ENCODE assay signal across 9 cellular contexts in genomic region chr19:12841094-12841493, GRCh38. TPM values are rescaled to one million over a fixed set of nuclear protein-coding genes. Genes with fewer than 3 reads are reported as not detected.
A peak's percentile ranks its signal among the peaks of the same experiment; 100 is the strongest.
DNase-seq lines count a peak whose midpoint lies in the region; ATAC-seq and TF ChIP-seq lines count a peak whose summit lies in the region.
"Had no signal": no experiment of that assay in that cellular context is flagged by ENCODE, and none has a peak within 500 bp of the region (broad histone marks: within the 10 kb centered on the region; RNA-seq: fewer than 3 reads in every experiment).

No MANE protein-coding gene starts in this region.

- peak; percentile 92 to 93 for DNase-seq in NCI-H524 (lab: John Stamatoyannopoulos, UW)
- DNase-seq in neural crest cell (ENCODE audit: low read depth, low spot score) = peak; percentile 77
- no peak for DNase-seq in amniotic stem cell (lab: John Stamatoyannopoulos, UW)
- no peak for DNase-seq in AG08396 (ENCODE audit: low spot score)
- no peak for DNase-seq in NCI-H446 (lab: John Stamatoyannopoulos, UW)

- H3K9ac ChIP-seq in ES-I3 (ENCODE audit: low read depth, low read length) (peak overlapping the region; percentile 53; the same call in 1 of the 2 replicates), duodenal mucosa (ENCODE audit: low read depth in 1 of 2, low read length in 2 of 2) (no peak overlapping the region)

- H3K4me1 ChIP-seq in ES-I3 (ENCODE audit: insufficient read depth, low read length) (peaks cover 9% of the 10 kb centered on the region), duodenal mucosa (ENCODE audit: control insufficient read depth in 1 of 2, insufficient read depth in 2 of 2, low read length in 2 of 2) (peaks cover 8 to 10% of the 10 kb centered on the region in 2 donors)

- H3K36me3 ChIP-seq in ES-I3 (ENCODE audit: insufficient read depth, low read length) = no peaks in the 10 kb centered on the region
- H3K36me3 ChIP-seq in duodenal mucosa (ENCODE audit: control insufficient read depth in 1 of 2, insufficient read depth in 2 of 2, low read length in 2 of 2) = no peaks in the 10 kb centered on the region
- H3K36me3 ChIP-seq: neutrophil had no signal

- H3K36me3 Mint-ChIP-seq in neural crest cell (ENCODE audit: low read depth) = no peaks in the 10 kb centered on the region

- H3K9me3 Mint-ChIP-seq in neural crest cell = no peaks in the 10 kb centered on the region

- peaks cover 37% of the 10 kb centered on the region for H3K4me1 Mint-ChIP-seq in neural crest cell

- no peak for TF ChIP-seq CTCF in neural crest cell (conservative IDR thresholded peaks at IDR 0.05)

- peak overlapping the region; percentile 43 to 58 for H3K4me3 ChIP-seq in duodenal mucosa (ENCODE audit: low read depth in 1 of 2, low read length in 2 of 2)

- H3K27ac Mint-ChIP-seq in neural crest cell (ENCODE audit: unreplicated experiment) = peak overlapping the region; percentile 81

- no peak overlapping the region for H3K27ac ChIP-seq in duodenal mucosa (ENCODE audit: low read depth, low read length)
- H3K27ac ChIP-seq: neutrophil had no signal

- H3K4me3 Mint-ChIP-seq in neural crest cell = peak overlapping the region; percentile 85

- ATAC-seq in GM21529 (IDR thresholded peaks at IDR 0.05; ENCODE audit: unreplicated experiment) = no peak

- peaks cover 61 to 69% of the 10 kb centered on the region in 2 donors for H3K27me3 ChIP-seq in duodenal mucosa (ENCODE audit: control insufficient read depth in 1 of 2, insufficient read depth in 2 of 2, low read length in 2 of 2)

- peaks cover 68% of the 10 kb centered on the region for H3K27me3 Mint-ChIP-seq in neural crest cell (ENCODE audit: low read depth)

- H3K9me3 ChIP-seq in ES-I3 (ENCODE audit: control insufficient read depth, insufficient read depth, low read length) (no peaks in the 10 kb centered on the region), duodenal mucosa (ENCODE audit: control insufficient read depth in 1 of 2, low read length in 2 of 2) (no peaks in the 10 kb centered on the region)
- H3K9me3 ChIP-seq: neutrophil had no signal

RNA-seq across cellular contexts. Expression of gene MAST1, which starts 2.8 kb away (rescaled TPM):
- total RNA-seq in neural crest cell = 16.7 and 17.7 TPM in 2 replicates

RNA-seq across cellular contexts. Expression of gene RTBDN, which starts 6.7 kb away (rescaled TPM):
- 0.36 TPM in 1 of 2 replicates, not detected in the other for total RNA-seq in neural crest cell

RNA-seq across cellular contexts. Expression of gene RNASEH2A, which starts 34.7 kb away (rescaled TPM):
- 74.5 and 87.4 TPM in 2 replicates for total RNA-seq in neural crest cell

RNA-seq across cellular contexts. Expression of gene THSD8, which starts 39.2 kb away (rescaled TPM):
- total RNA-seq in neural crest cell = 34.7 and 49.1 TPM in 2 replicates

RNA-seq across cellular contexts. Expression of gene PRDX2, which starts 39.5 kb away (rescaled TPM):
- 651 and 672 TPM in 2 replicates for total RNA-seq in neural crest cell

Comparison
In these comparisons a context has a peak if more than half of its experiments do, and no peak if none do; other contexts are left out.
1. DNase-seq: peak in NCI-H524 (2 of 2) and neural crest cell (single experiment); none in amniotic stem cell (single experiment), AG08396 (single experiment) and NCI-H446 (0 of 2).